ENCODE assay signal across 9 cellular contexts in the genomic region with DNA sequence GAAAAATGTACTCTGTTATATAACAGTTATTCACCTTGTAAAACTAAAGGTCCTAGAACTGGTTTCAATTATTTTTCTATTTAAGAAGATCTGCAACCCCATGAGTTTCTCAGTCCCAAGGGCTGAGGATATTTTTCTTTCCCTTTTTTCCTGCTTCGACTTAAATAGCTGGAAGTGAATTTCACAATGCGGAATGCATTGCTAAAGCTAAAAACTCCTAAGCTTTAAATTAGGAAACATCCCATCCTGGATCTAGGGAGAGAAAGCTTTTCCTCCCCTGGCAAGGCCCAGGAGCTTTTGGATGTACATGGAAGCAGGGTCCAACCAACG. TPM values are rescaled to one million over a fixed set of nuclear protein-coding genes. Genes with fewer than 3 reads are reported as not detected.
DNase-seq lines count a peak whose midpoint lies in the region; ATAC-seq and TF ChIP-seq lines count a peak whose summit lies in the region.
"Had no signal": no experiment of that assay in that cellular context is flagged by ENCODE, and none has a peak within 500 bp of the region (broad histone marks: within the 10 kb centered on the region; RNA-seq: fewer than 3 reads in every experiment).

No MANE protein-coding gene starts in this region.

- H3K27me3 ChIP-seq in hepatocyte = peaks cover 10% of the 10 kb centered on the region

- peak overlapping the region; percentile 91 for H3K4me2 ChIP-seq in hepatocyte

- H3K9me3 Mint-ChIP-seq in activated T-helper 1 cell treated with anti-CD3 and anti-CD28 coated beads, Interleukin-12 subunit alpha, Interleukin-12 subunit beta, Interleukin-2, Interleukin-4 antibody, amounts not matched to agents 30 ng/mL and 10 ng/mL and 1 ng/mL, durations not matched to agents 14 hours and 24 hours and 36 hours = no peaks in the 10 kb centered on the region

- no peaks in the 10 kb centered on the region for H3K36me3 ChIP-seq in hepatocyte (replicated peaks; ENCODE audit: insufficient read depth, low read depth)

- H2AFZ ChIP-seq in hepatocyte = peak overlapping the region; percentile 75

- in situ Hi-C loops in GM13976 (cut with MboI; ENCODE audit: low sequenced_read_pairs, unreplicated experiment) = no loop called here

- H3K27ac ChIP-seq in hepatocyte = peak overlapping the region; percentile 79

- no peaks in the 10 kb centered on the region for H3K9me3 ChIP-seq in hepatocyte (ENCODE audit: low read depth)

- H3K36me3 Mint-ChIP-seq in activated T-helper 1 cell treated with anti-CD3 and anti-CD28 coated beads, Interleukin-12 subunit alpha, Interleukin-12 subunit beta, Interleukin-2, Interleukin-4 antibody, amounts not matched to agents 30 ng/mL and 10 ng/mL and 1 ng/mL, durations not matched to agents 14 hours and 24 hours and 36 hours (ENCODE audit: low read depth) = no peaks in the 10 kb centered on the region

- TF ChIP-seq CTCF in GM13976 (IDR thresholded peaks at IDR 0.05; ENCODE audit: borderline replicate concordance, control extremely low read depth, extremely low read depth, insufficient read depth, missing control alignments) (no peak), hepatocyte (IDR thresholded peaks at IDR 0.05; ENCODE audit: poor library complexity) (no peak)

- intact Hi-C loops in activated T-helper 1 cell treated with anti-CD3 and anti-CD28 coated beads, Interleukin-12 subunit alpha, Interleukin-12 subunit beta, Interleukin-2, Interleukin-4 antibody, amounts not matched to agents 30 ng/mL and 10 ng/mL and 1 ng/mL, durations not matched to agents 14 hours and 24 hours and 36 hours (cut with micrococcal nuclease) = loop anchor here (10.0 kb wide), 1 partner anchor 459 kb away; no protein-coding TSS in a partner anchor
- intact Hi-C loops in sciatic nerve (cut with DNase I) = no loop called here

- H3K27ac Mint-ChIP-seq in activated T-helper 1 cell treated with anti-CD3 and anti-CD28 coated beads, Interleukin-12 subunit alpha, Interleukin-12 subunit beta, Interleukin-2, Interleukin-4 antibody, amounts not matched to agents 30 ng/mL and 10 ng/mL and 1 ng/mL, durations not matched to agents 14 hours and 24 hours and 36 hours = peak overlapping the region; percentile 86

- peak overlapping the region; percentile 51 for H3K4me3 ChIP-seq in hepatocyte

- no peaks in the 10 kb centered on the region for H3K9me2 ChIP-seq in hepatocyte (replicated peaks; ENCODE audit: insufficient read depth)

- peak; percentile 34 for ATAC-seq in sciatic nerve
- no peak for ATAC-seq in GM19463 (IDR thresholded peaks at IDR 0.05; ENCODE audit: unreplicated experiment)
- no peak for ATAC-seq in GM18907 (IDR thresholded peaks at IDR 0.05; ENCODE audit: unreplicated experiment)

- H3K27me3 Mint-ChIP-seq in activated T-helper 1 cell treated with anti-CD3 and anti-CD28 coated beads, Interleukin-12 subunit alpha, Interleukin-12 subunit beta, Interleukin-2, Interleukin-4 antibody, amounts not matched to agents 30 ng/mL and 10 ng/mL and 1 ng/mL, durations not matched to agents 14 hours and 24 hours and 36 hours (ENCODE audit: insufficient read depth) = no peaks in the 10 kb centered on the region

- H3K4me1 Mint-ChIP-seq in activated T-helper 1 cell treated with anti-CD3 and anti-CD28 coated beads, Interleukin-12 subunit alpha, Interleukin-12 subunit beta, Interleukin-2, Interleukin-4 antibody, amounts not matched to agents 30 ng/mL and 10 ng/mL and 1 ng/mL, durations not matched to agents 14 hours and 24 hours and 36 hours (ENCODE audit: low read depth) = peaks cover 62% of the 10 kb centered on the region

- H3K4me3 Mint-ChIP-seq in activated T-helper 1 cell treated with anti-CD3 and anti-CD28 coated beads, Interleukin-12 subunit alpha, Interleukin-12 subunit beta, Interleukin-2, Interleukin-4 antibody, amounts not matched to agents 30 ng/mL and 10 ng/mL and 1 ng/mL, durations not matched to agents 14 hours and 24 hours and 36 hours = peak overlapping the region; percentile 82

- peaks cover 10% of the 10 kb centered on the region for H3K4me1 ChIP-seq in hepatocyte (ENCODE audit: insufficient read depth)

- DNase-seq in GM13976 (ENCODE audit: low spot score) (peak; percentile 31), hepatocyte (ENCODE audit: low spot score) (no peak), sciatic nerve (ENCODE audit: low spot score) (no peak), NCI-H146 treated with DMSO at 0.1 percent for 48 hours (lab: John Stamatoyannopoulos, UW; ENCODE audit: unreplicated experiment) (no peak), erythroblast (lab: John Stamatoyannopoulos, UW) (no peak)
- DNase-seq in activated T-helper 1 cell treated with anti-CD3 and anti-CD28 coated beads, Interleukin-12 subunit alpha, Interleukin-12 subunit beta, Interleukin-2, Interleukin-4 antibody, amounts not matched to agents 30 ng/mL and 10 ng/mL and 1 ng/mL, durations not matched to agents 14 hours and 24 hours and 36 hours (ENCODE audit: low spot score) = no peak
- DNase-seq: NCI-H2107 had no signal

- H4K20me1 ChIP-seq in hepatocyte (ENCODE audit: insufficient read depth, poor library complexity, severe bottlenecking) = no peaks in the 10 kb centered on the region

- no peak for TF ChIP-seq POLR2A in erythroblast (IDR thresholded peaks at IDR 0.05; ENCODE audit: low read length)

- H3K79me2 ChIP-seq in hepatocyte = no peaks in the 10 kb centered on the region

- 42% methylated on average over 3 of the region's 3 CpGs for WGBS in hepatocyte (ENCODE audit: low lambda C conversion rate, missing lambda C conversion rate)

RNA-seq across cellular contexts. Expression of a gene that starts 1.4 kb away (rescaled TPM):
- total RNA-seq in activated T-helper 1 cell treated with anti-CD3 and anti-CD28 coated beads, Interleukin-12 subunit alpha, Interleukin-12 subunit beta, Interleukin-2, Interleukin-4 antibody, amounts not matched to agents 30 ng/mL and 10 ng/mL and 1 ng/mL, durations not matched to agents 14 hours and 24 hours and 36 hours = 0.78 and 1.2 TPM in 2 replicates
- total RNA-seq in hepatocyte (not detected in 2 replicates), sciatic nerve (6.5 TPM)
- 0.11 and 0.52 TPM in 2 replicates for polyA plus RNA-seq in hepatocyte
